Comparison of ENCODE assay signal across 10 cellular contexts in the genomic region with DNA sequence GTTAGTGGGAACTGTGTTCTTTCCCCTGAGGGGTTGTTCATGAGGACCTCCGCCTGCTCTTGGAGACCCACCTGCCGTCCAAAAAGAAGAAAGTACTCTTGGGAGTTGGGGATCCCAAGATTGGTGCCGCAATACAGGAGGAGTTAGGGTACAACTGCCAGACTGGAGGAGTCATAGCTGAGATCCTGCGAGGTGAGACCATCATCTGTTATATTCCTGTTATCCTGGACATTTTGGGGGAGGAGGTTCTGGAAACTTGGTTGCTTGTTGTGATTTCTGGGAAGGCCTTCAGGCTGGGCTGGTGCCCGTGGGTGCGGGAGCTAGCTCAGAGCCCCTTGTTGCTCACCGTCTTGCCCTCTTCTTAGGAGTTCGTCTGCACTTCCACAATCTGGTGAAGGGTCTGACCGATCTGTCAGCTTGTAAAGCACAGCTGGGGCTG. TPM values are rescaled to one million over a fixed set of nuclear protein-coding genes. Genes with fewer than 3 reads are reported as not detected.
DNase-seq lines count a peak whose midpoint lies in the region; ATAC-seq and TF ChIP-seq lines count a peak whose summit lies in the region.
"Had no signal": no experiment of that assay in that cellular context is flagged by ENCODE, and none has a peak within 500 bp of the region (broad histone marks: within the 10 kb centered on the region; RNA-seq: fewer than 3 reads in every experiment).

No MANE protein-coding gene starts in this region.

- TF ChIP-seq EP300 in stomach (IDR thresholded peaks at IDR 0.05), result no peak

- peaks cover 38% of the 10 kb centered on the region for H3K79me2 ChIP-seq in hepatocyte

- H3K36me3 ChIP-seq in hepatocyte (replicated peaks; ENCODE audit: insufficient read depth, low read depth) (peaks cover 7% of the 10 kb centered on the region), stomach (peaks cover 47 to 56% (median 55%) of the 10 kb centered on the region in 4 donors), heart left ventricle (peaks cover 0 to 58% (median 55%) of the 10 kb centered on the region in 9 donors)

- TF ChIP-seq POLR2A in stomach (IDR thresholded peaks at IDR 0.05) (no peak), heart left ventricle (IDR thresholded peaks at IDR 0.05) (no peak)

- peaks cover 16% of the 10 kb centered on the region for H4K20me1 ChIP-seq in hepatocyte (ENCODE audit: insufficient read depth, poor library complexity, severe bottlenecking)

- H3K36me3 Mint-ChIP-seq in activated naive CD4-positive, alpha-beta T cell treated with anti-CD3 and anti-CD28 coated beads, Interleukin-2, amount 50 U/mL, for 24 hours, result peaks cover 32% of the 10 kb centered on the region
- H3K36me3 Mint-ChIP-seq in activated B cell treated with CpG ODN at 0.5 μM for 24 hours (ENCODE audit: low read depth), result peaks cover 64% of the 10 kb centered on the region

- H3K27ac Mint-ChIP-seq in activated naive CD4-positive, alpha-beta T cell treated with anti-CD3 and anti-CD28 coated beads, Interleukin-2, amount 50 U/mL, for 24 hours, result peak overlapping the region; percentile 93
- peak overlapping the region; percentile 41 for H3K27ac Mint-ChIP-seq in activated B cell treated with CpG ODN at 0.5 μM for 24 hours

- H3K27me3 ChIP-seq in hepatocyte (no peaks in the 10 kb centered on the region), stomach (no peaks in the 10 kb centered on the region), heart left ventricle (no peaks in the 10 kb centered on the region)
- H3K27me3 ChIP-seq: esophagus muscularis mucosa had no signal

- no peak overlapping the region for H2AFZ ChIP-seq in hepatocyte

- peak overlapping the region; percentile 89 for H3K4me3 Mint-ChIP-seq in activated naive CD4-positive, alpha-beta T cell treated with anti-CD3 and anti-CD28 coated beads, Interleukin-2, amount 50 U/mL, for 24 hours
- peak overlapping the region; percentile 90 for H3K4me3 Mint-ChIP-seq in activated B cell treated with CpG ODN at 0.5 μM for 24 hours

- H3K4me2 ChIP-seq in hepatocyte, result peak overlapping the region; percentile 95

- H3K4me1 Mint-ChIP-seq in activated naive CD4-positive, alpha-beta T cell treated with anti-CD3 and anti-CD28 coated beads, Interleukin-2, amount 50 U/mL, for 24 hours, result peaks cover 55% of the 10 kb centered on the region
- H3K4me1 Mint-ChIP-seq in activated B cell treated with CpG ODN at 0.5 μM for 24 hours, result peaks cover 19% of the 10 kb centered on the region

- 90% methylated on average over 9 of the region's 9 CpGs for WGBS in hepatocyte (ENCODE audit: low lambda C conversion rate, missing lambda C conversion rate)
- WGBS in stomach, 5 donors, result 77 to 85% (median 81%) methylated on average over 9 of the region's 9 CpGs
- 86 to 90% (median 88%) methylated on average over 9 of the region's 9 CpGs for WGBS in heart left ventricle, 4 donors

- DNase-seq in activated naive CD4-positive, alpha-beta T cell (lab: John Stamatoyannopoulos, UW), result no peak
- DNase-seq in activated B cell treated with CpG ODN at 0.5 μM for 24 hours (no peak), hepatocyte (ENCODE audit: low spot score) (no peak), stomach (no peak), hypothalamus (lab: John Stamatoyannopoulos, UW) (no peak), heart left ventricle (no peak), SHP77 treated with DMSO at 0.1 percent for 48 hours (lab: John Stamatoyannopoulos, UW) (no peak)
- DNase-seq: DMS153 had no signal

- intact Hi-C loops in activated B cell treated with CpG ODN at 0.5 μM for 24 hours (cut with micrococcal nuclease) (loop anchor here (5.0 to 10.0 kb wide), 5 partner anchors 38 to 1537 kb away; partner anchors contain the start of genes EBF4, MRPS26, NSFL1C and PSMF1), stomach (cut with DNase I; ENCODE audit: low total_unique reads) (no loop called here), heart left ventricle (cut with DNase I) (loop anchor here in 1 of 10 donors (5.0 kb wide), 1 partner anchor 132 kb away; no protein-coding TSS in a partner anchor)

- ATAC-seq in activated B cell treated with CpG ODN at 0.5 μM for 24 hours (ENCODE audit: low read depth), result no peak
- no peak for ATAC-seq in heart left ventricle

- H3K9me3 ChIP-seq in hepatocyte (ENCODE audit: low read depth) (no peaks in the 10 kb centered on the region), stomach (no peaks in the 10 kb centered on the region), heart left ventricle (no peaks in the 10 kb centered on the region)
- H3K9me3 ChIP-seq: esophagus muscularis mucosa had no signal

- CTCF ChIA-PET in activated B cell treated with CpG ODN at 0.5 μM for 24 hours (lab: Charles Lee), result interaction anchor here (3.1 kb wide), 1 partner anchor 131 kb away, joined by 14 read pairs; no protein-coding TSS in a partner anchor

- H3K4me1 ChIP-seq in hepatocyte (ENCODE audit: insufficient read depth), result peaks cover 15% of the 10 kb centered on the region
- H3K4me1 ChIP-seq in stomach, result peaks cover 20 to 42% (median 32%) of the 10 kb centered on the region in 4 donors
- peaks cover 4 to 28% (median 20%) of the 10 kb centered on the region in 12 donors for H3K4me1 ChIP-seq in heart left ventricle

- TF ChIP-seq CTCF in activated B cell treated with CpG ODN at 0.5 μM for 24 hours (IDR thresholded peaks at IDR 0.05) (no peak), hepatocyte (IDR thresholded peaks at IDR 0.05; ENCODE audit: poor library complexity) (no peak), stomach (IDR thresholded peaks at IDR 0.05) (no peak), heart left ventricle (IDR thresholded peaks at IDR 0.05) (no peak)

- no peak overlapping the region for H3K27ac ChIP-seq in hepatocyte
- H3K27ac ChIP-seq in stomach, result no peak overlapping the region
- no peak overlapping the region for H3K27ac ChIP-seq in heart left ventricle

- H3K4me3 ChIP-seq in hepatocyte (no peak overlapping the region), stomach (peak overlapping the region in 3 of 4 donors; percentile 88 to 100 (median 91)), heart left ventricle (peak overlapping the region in 2 of 12 donors; percentile 71 to 95)

- no peaks in the 10 kb centered on the region for H3K9me3 Mint-ChIP-seq in activated naive CD4-positive, alpha-beta T cell treated with anti-CD3 and anti-CD28 coated beads, Interleukin-2, amount 50 U/mL, for 24 hours
- no peaks in the 10 kb centered on the region for H3K9me3 Mint-ChIP-seq in activated B cell treated with CpG ODN at 0.5 μM for 24 hours

- no peaks in the 10 kb centered on the region for H3K27me3 Mint-ChIP-seq in activated naive CD4-positive, alpha-beta T cell treated with anti-CD3 and anti-CD28 coated beads, Interleukin-2, amount 50 U/mL, for 24 hours
- H3K27me3 Mint-ChIP-seq in activated B cell treated with CpG ODN at 0.5 μM for 24 hours, result no peaks in the 10 kb centered on the region

- no peaks in the 10 kb centered on the region for H3K9me2 ChIP-seq in hepatocyte (replicated peaks; ENCODE audit: insufficient read depth)

- POLR2A ChIA-PET in activated B cell treated with CpG ODN at 0.5 μM for 24 hours (lab: Charles Lee), result interaction anchor here (6.4 kb wide), 1 partner anchor 10 kb away, joined by 162 read pairs; the partner anchor contains the start of gene IDH3B

RNA-seq across cellular contexts. Expression of gene NOP56, which starts 2.0 kb away (rescaled TPM):
- total RNA-seq in activated B cell treated with CpG ODN at 0.5 μM for 24 hours (327 and 333 TPM in 2 replicates), hepatocyte (102 TPM in 2 replicates), stomach (100 to 1,000 TPM in 3 of 5 donors, 10 to 100 TPM in 2; 42.4 to 153 (median 103) TPM), heart left ventricle (10 to 100 TPM; 24.6 to 78.8 (median 51.0) TPM)
- polyA plus RNA-seq in hepatocyte (190 and 192 TPM in 2 replicates), stomach (100 to 1,000 TPM in 1 of 3 donors, 10 to 100 TPM in 2; 84.1 to 157 (median 87.8) TPM), heart left ventricle (10 to 100 TPM; 42.3 to 66.8 TPM)

RNA-seq across cellular contexts. Expression of gene IDH3B, which starts 9.6 kb away (rescaled TPM):
- 121 and 127 TPM in 2 replicates for total RNA-seq in activated B cell treated with CpG ODN at 0.5 μM for 24 hours
- 91.4 and 93.8 TPM in 2 replicates for total RNA-seq in hepatocyte
- 91.1 and 128 TPM in 2 replicates for polyA plus RNA-seq in hepatocyte
- total RNA-seq in stomach, result 100 to 1,000 TPM in 2 of 5 donors, 10 to 100 TPM in 2, 1 to 10 TPM in 1; 1.8 to 134 (median 79.9) TPM
- polyA plus RNA-seq in stomach, result 10 to 100 TPM; 65.2 to 84.6 (median 82.2) TPM
- 100 to 1,000 TPM; 122 to 356 (median 208) TPM for total RNA-seq in heart left ventricle
- polyA plus RNA-seq in heart left ventricle, result 100 to 1,000 TPM; 173 to 188 TPM

RNA-seq across cellular contexts. Expression of gene EBF4, which starts 38.2 kb away (rescaled TPM):
- total RNA-seq in activated B cell treated with CpG ODN at 0.5 μM for 24 hours, result 1.6 and 2.4 TPM in 2 replicates
- total RNA-seq in hepatocyte, result 10.7 and 11.6 TPM in 2 replicates
- 17.9 and 27.1 TPM in 2 replicates for polyA plus RNA-seq in hepatocyte
- total RNA-seq in stomach, result 10 to 100 TPM in 2 of 5 donors, 1 to 10 TPM in 3; 7.0 to 69.2 (median 8.5) TPM
- 10 to 100 TPM; 10.2 to 16.8 (median 15.0) TPM for polyA plus RNA-seq in stomach
- total RNA-seq in heart left ventricle, result 1 to 10 TPM; 2.5 to 6.4 (median 4.2) TPM
- 1 to 10 TPM; 2.7 to 2.9 TPM for polyA plus RNA-seq in heart left ventricle
